In genomic region chr15:95857124-95857757, GRCh38 we compare ENCODE assay signal across 15 cellular contexts.
DNase-seq lines count a peak whose midpoint lies in the region; ATAC-seq and TF ChIP-seq lines count a peak whose summit lies in the region.
"Had no signal": no experiment of that assay in that cellular context is flagged by ENCODE, and none has a peak within 500 bp of the region (broad histone marks: within the 10 kb centered on the region; RNA-seq: fewer than 3 reads in every experiment).

No MANE protein-coding gene starts in this region.

- H3K27ac Mint-ChIP-seq in stimulated activated naive B cell treated with anti-CD40 and anti-IgM and Interleukin-4, amounts not matched to agents 10 μg/mL and 1 μg/mL and 100 μg/mL, for 72 hours = no peak overlapping the region
- H3K27ac Mint-ChIP-seq: activated CD4-positive, alpha-beta T cell treated with anti-CD3 and anti-CD28 coated beads for 36 hours; activated naive CD4-positive, alpha-beta T cell treated with anti-CD3 and anti-CD28 coated beads, Interleukin-2, amount 50 U/mL, for 72 hours; T-helper 1 cell treated with Interleukin-12 subunit alpha and Interleukin-12 subunit beta and Interleukin-4 antibody, amounts not matched to agents 30 μg/mL and 1 μg/mL, for 36 hours had no signal

- H3K9me3 ChIP-seq in GM23248 (ENCODE audit: low read depth) = no peaks in the 10 kb centered on the region
- H3K9me3 ChIP-seq in PC-9 (ENCODE audit: insufficient read depth, low read depth) = 0 out of 2 replicates have a peak, but pooled peaks cover 3% of the 10 kb centered on the region
- H3K9me3 ChIP-seq in fibroblast of lung (ENCODE audit: control insufficient read depth, insufficient read depth, low read depth, low read length) = no peaks in the 10 kb centered on the region
- H3K9me3 ChIP-seq in skeletal muscle satellite cell (replicated peaks; ENCODE audit: low read length) = no peaks in the 10 kb centered on the region
- H3K9me3 ChIP-seq: upper lobe of left lung had no signal

- H3F3A ChIP-seq in GM23248 (ENCODE audit: insufficient read depth) (no peaks in the 10 kb centered on the region), PC-9 (ENCODE audit: insufficient read depth, low read depth) (no peaks in the 10 kb centered on the region)

- POLR2A ChIA-PET in PC-9 (lab: Charles Lee; ENCODE audit: unreplicated experiment) = interaction anchor here (0.6 kb wide), 1 partner anchor 296 kb away, joined by 5 read pairs; no protein-coding TSS in a partner anchor

- WGBS in GM23248 (ENCODE audit: low coverage in 1 of 2, low lambda C conversion rate in 2 of 2, missing lambda C conversion rate in 2 of 2), 2 experiments = 39 to 52% methylated on average over 4 of the region's 4 CpGs

- in situ Hi-C loops in GM23248 (cut with MboI) = no loop called here

- H3K27me3 Mint-ChIP-seq in stimulated activated naive B cell treated with anti-CD40 and anti-IgM and Interleukin-4, amounts not matched to agents 10 μg/mL and 1 μg/mL and 100 μg/mL, for 72 hours = no peaks in the 10 kb centered on the region

- H3K4me1 Mint-ChIP-seq in stimulated activated naive B cell treated with anti-CD40 and anti-IgM and Interleukin-4, amounts not matched to agents 10 μg/mL and 1 μg/mL and 100 μg/mL, for 72 hours = no peaks in the 10 kb centered on the region
- H3K4me1 Mint-ChIP-seq: activated CD4-positive, alpha-beta T cell treated with anti-CD3 and anti-CD28 coated beads for 36 hours had no signal

- no peaks in the 10 kb centered on the region for H3K36me3 Mint-ChIP-seq in stimulated activated naive B cell treated with anti-CD40 and anti-IgM and Interleukin-4, amounts not matched to agents 10 μg/mL and 1 μg/mL and 100 μg/mL, for 72 hours
- H3K36me3 Mint-ChIP-seq: activated naive CD4-positive, alpha-beta T cell treated with anti-CD3 and anti-CD28 coated beads, Interleukin-2, amount 50 U/mL, for 72 hours had no signal

- no TSS peak for BruUV-seq in PC-9 (replicated peaks; lab: Mats Ljungman, UMichigan)

- H2AFZ ChIP-seq in GM23248 (0 out of 2 replicates have a peak overlapping the region, but pooled peaks have one; percentile 1), PC-9 (peak overlapping the region; percentile 67), fibroblast of lung (ENCODE audit: low read length) (no peak overlapping the region)

- H4K20me1 ChIP-seq in GM23248 (ENCODE audit: insufficient read depth) (no peaks in the 10 kb centered on the region), PC-9 (ENCODE audit: insufficient read depth) (no peaks in the 10 kb centered on the region), fibroblast of lung (ENCODE audit: control insufficient read depth, extremely low read depth, insufficient read depth, low read length) (no peaks in the 10 kb centered on the region)

- H3K9ac ChIP-seq in GM23248 = no peak overlapping the region
- H3K9ac ChIP-seq in fibroblast of lung (ENCODE audit: insufficient read depth, low read length) = no peak overlapping the region
- peak overlapping the region; percentile 23 for H3K9ac ChIP-seq in skeletal muscle satellite cell (ENCODE audit: low read depth, low read length)

- DNase-seq in GM23248 (peak; percentile 65), PC-9 (no peak), fibroblast of lung (ENCODE audit: low read depth in 2 of 2) (peak; percentile 75 to 91)
- no peak for DNase-seq in stimulated activated CD4-positive, alpha-beta T cell treated with anti-CD3 and anti-CD28 coated beads, Interleukin-2, amount 100 ng/mL, for 24 hours
- no peak for DNase-seq in stimulated activated naive B cell treated with anti-CD40 and anti-IgM and Interleukin-4, amounts not matched to agents 10 μg/mL and 1 μg/mL and 100 μg/mL, for 72 hours
- DNase-seq: activated CD4-positive, alpha-beta T cell treated with anti-CD3 and anti-CD28 coated beads for 36 hours; foreskin melanocyte; NCI-H1417; NCI-H510A treated with DMSO at 0.1 percent for 48 hours; RPMI8226; upper lobe of left lung had no signal

- H3K27ac ChIP-seq in GM23248 (no peak overlapping the region), PC-9 (no peak overlapping the region), fibroblast of lung (ENCODE audit: insufficient read depth, low read length) (no peak overlapping the region)

- H3K9me2 ChIP-seq in GM23248 (ENCODE audit: insufficient read depth) (no peaks in the 10 kb centered on the region), PC-9 (ENCODE audit: insufficient read depth) (no peaks in the 10 kb centered on the region)

- H3K4me2 ChIP-seq in GM23248 (ENCODE audit: unreplicated experiment) (no peak overlapping the region), PC-9 (peak overlapping the region; percentile 29; the same call in 1 of the 2 replicates), fibroblast of lung (ENCODE audit: extremely low read depth, insufficient read depth, low read length) (peak overlapping the region; percentile 30), skeletal muscle satellite cell (ENCODE audit: low read length) (peak overlapping the region; percentile 18)

- no peak overlapping the region for H3K4me3 Mint-ChIP-seq in stimulated activated naive B cell treated with anti-CD40 and anti-IgM and Interleukin-4, amounts not matched to agents 10 μg/mL and 1 μg/mL and 100 μg/mL, for 72 hours
- H3K4me3 Mint-ChIP-seq: activated CD4-positive, alpha-beta T cell treated with anti-CD3 and anti-CD28 coated beads for 36 hours; T-helper 1 cell treated with Interleukin-12 subunit alpha and Interleukin-12 subunit beta and Interleukin-4 antibody, amounts not matched to agents 30 μg/mL and 1 μg/mL, for 36 hours had no signal

- TF ChIP-seq CTCF in PC-9 (conservative IDR thresholded peaks at IDR 0.05) (no peak), fibroblast of lung (conservative IDR thresholded peaks at IDR 0.05 in 1 of 2, IDR thresholded peaks at IDR 0.05 in 1 of 2; ENCODE audit: low read depth in 1 of 2, low read length in 2 of 2) (no peak)

- CTCF ChIA-PET in PC-9 (lab: Charles Lee) = no interaction called here

- no peaks in the 10 kb centered on the region for H3K27me3 ChIP-seq in GM23248 (replicated peaks; ENCODE audit: insufficient read depth)
- no peaks in the 10 kb centered on the region for H3K27me3 ChIP-seq in PC-9 (ENCODE audit: insufficient read depth, low read depth)
- no peaks in the 10 kb centered on the region for H3K27me3 ChIP-seq in fibroblast of lung (ENCODE audit: control insufficient read depth, insufficient read depth, low read length)
- H3K27me3 ChIP-seq in skeletal muscle satellite cell (ENCODE audit: control insufficient read depth, insufficient read depth, low read length) = no peaks in the 10 kb centered on the region
- H3K27me3 ChIP-seq: upper lobe of left lung had no signal

- no peak overlapping the region for H3K4me3 ChIP-seq in GM23248
- no peak overlapping the region for H3K4me3 ChIP-seq in PC-9
- H3K4me3 ChIP-seq in fibroblast of lung (replicated peaks in 1 of 4; ENCODE audit: control extremely low read depth in 1 of 4, insufficient read depth in 1 of 4, low read depth in 3 of 4, low read length in 4 of 4) = no peak overlapping the region
- H3K4me3 ChIP-seq in skeletal muscle satellite cell (ENCODE audit: low read length) = no peak overlapping the region
- H3K4me3 ChIP-seq: upper lobe of left lung had no signal

- H3K79me2 ChIP-seq in GM23248 (ENCODE audit: insufficient read depth) (no peaks in the 10 kb centered on the region), PC-9 (ENCODE audit: low read depth) (no peaks in the 10 kb centered on the region), fibroblast of lung (ENCODE audit: control insufficient read depth, insufficient read depth, low read length) (no peaks in the 10 kb centered on the region)

- no peaks in the 10 kb centered on the region for H3K9me3 Mint-ChIP-seq in stimulated activated naive B cell treated with anti-CD40 and anti-IgM and Interleukin-4, amounts not matched to agents 10 μg/mL and 1 μg/mL and 100 μg/mL, for 72 hours
- H3K9me3 Mint-ChIP-seq: activated naive CD4-positive, alpha-beta T cell treated with anti-CD3 and anti-CD28 coated beads, Interleukin-2, amount 50 U/mL, for 72 hours; T-helper 1 cell treated with Interleukin-12 subunit alpha and Interleukin-12 subunit beta and Interleukin-4 antibody, amounts not matched to agents 30 μg/mL and 1 μg/mL, for 36 hours had no signal

- intact Hi-C loops in PC-9 (cut with micrococcal nuclease; ENCODE audit: unreplicated experiment) = no loop called here

- peaks cover 15% of the 10 kb centered on the region for H3K4me1 ChIP-seq in GM23248 (ENCODE audit: insufficient read depth)
- peaks cover 10% of the 10 kb centered on the region for H3K4me1 ChIP-seq in PC-9 (replicated peaks; ENCODE audit: insufficient read depth)
- peaks cover 3% of the 10 kb centered on the region for H3K4me1 ChIP-seq in fibroblast of lung (ENCODE audit: control insufficient read depth, extremely low read depth, insufficient read depth, low read length)
- peaks cover 19% of the 10 kb centered on the region for H3K4me1 ChIP-seq in skeletal muscle satellite cell (ENCODE audit: control insufficient read depth, insufficient read depth, low read length)
- H3K4me1 ChIP-seq: upper lobe of left lung had no signal

- H3K36me3 ChIP-seq in GM23248 (ENCODE audit: low read depth) (no peaks in the 10 kb centered on the region), PC-9 (ENCODE audit: low read depth) (no peaks in the 10 kb centered on the region; the same call in 1 of the 2 replicates), fibroblast of lung (ENCODE audit: control insufficient read depth, insufficient read depth, low read length) (no peaks in the 10 kb centered on the region), skeletal muscle satellite cell (ENCODE audit: insufficient read depth, low read length) (no peaks in the 10 kb centered on the region)
- H3K36me3 ChIP-seq: upper lobe of left lung had no signal

- no peak for ATAC-seq in stimulated activated naive B cell treated with anti-CD40 and anti-IgM and Interleukin-4, amounts not matched to agents 10 μg/mL and 1 μg/mL and 100 μg/mL, for 72 hours (replicated peaks)
- no peak for ATAC-seq in GM19328 (IDR thresholded peaks at IDR 0.05; ENCODE audit: unreplicated experiment)
- ATAC-seq: activated CD4-positive, alpha-beta T cell treated with anti-CD3 and anti-CD28 coated beads for 36 hours; activated naive CD4-positive, alpha-beta T cell treated with anti-CD3 and anti-CD28 coated beads, Interleukin-2, amount 50 U/mL, for 72 hours had no signal

Comparison
In these comparisons a context has a peak if more than half of its experiments do, and no peak if none do; other contexts are left out.
1. DNase-seq: peak in GM23248 (single experiment) and fibroblast of lung (2 of 2); none in PC-9 (0 of 2), stimulated activated CD4-positive, alpha-beta T cell treated with anti-CD3 and anti-CD28 coated beads, Interleukin-2, amount 100 ng/mL, for 24 hours (0 of 2) and stimulated activated naive B cell treated with anti-CD40 and anti-IgM and Interleukin-4, amounts not matched to agents 10 μg/mL and 1 μg/mL and 100 μg/mL, for 72 hours (single experiment).